In the genomic region with DNA sequence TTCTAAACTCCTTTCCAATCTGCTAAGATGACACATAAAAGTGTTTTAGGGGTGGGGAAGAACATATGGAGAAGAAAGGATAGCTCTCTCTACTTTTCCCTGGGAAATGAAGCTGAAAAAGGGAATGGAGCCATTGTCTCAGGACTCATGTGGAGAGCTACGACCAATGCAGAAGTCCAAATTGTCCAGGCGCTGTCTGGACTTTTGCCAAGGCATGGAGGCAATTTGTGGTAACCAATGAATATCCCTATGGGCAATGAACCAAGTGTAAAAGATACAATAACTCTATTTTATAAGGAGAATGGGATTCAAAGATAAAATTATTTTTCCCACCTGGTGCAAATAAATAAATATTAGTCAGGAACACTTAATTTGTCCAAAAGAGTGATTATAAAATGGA, we compare ENCODE assay signal across 17 cellular contexts.
"Had no signal": no experiment of that assay in that cellular context is flagged by ENCODE, and none has a peak within 500 bp of the region (broad histone marks: within the 10 kb centered on the region; RNA-seq: fewer than 3 reads in every experiment).

No MANE protein-coding gene starts in this region.

- H3K4me1 ChIP-seq: foreskin keratinocyte had no signal

- H3K4me3 ChIP-seq: coronary artery, lung, spleen, upper lobe of left lung had no signal

- H3K36me3 ChIP-seq: thoracic aorta had no signal

- H3K27me3 ChIP-seq: foreskin keratinocyte, spleen, upper lobe of left lung had no signal

- H3K9me3 ChIP-seq: spleen, thoracic aorta, upper lobe of left lung had no signal

- ATAC-seq: foreskin keratinocyte; left lobe of liver; natural killer cell; stimulated activated memory B cell treated with anti-CD40 and anti-IgM and Interleukin-4, amounts not matched to agents 10 μg/mL and 1 μg/mL and 100 μg/mL, for 72 hours had no signal

- DNase-seq: activated CD4-positive, alpha-beta T cell treated with anti-CD3 and anti-CD28 coated beads for 1 hour; activated CD8-positive, alpha-beta memory T cell treated with anti-CD3 and anti-CD28 coated beads for 24 hours; activated CD8-positive, alpha-beta memory T cell treated with anti-CD3 and anti-CD28 coated beads, Interleukin-2, amount 50 U/mL, for 48 hours; activated effector memory CD4-positive, alpha-beta T cell treated with Interleukin-2 at 50 U/mL for 16 hours; activated naive CD4-positive, alpha-beta T cell treated with anti-CD3 and anti-CD28 coated beads, Interleukin-2, amount 50 U/mL, for 16 hours; activated T-cell treated with anti-CD3 and anti-CD28 coated beads, Interleukin-2, amount 50 U/mL, for 48 hours; aorta; foreskin keratinocyte; natural killer cell; spleen; stimulated activated CD4-positive, alpha-beta T cell treated with anti-CD3 and anti-CD28 coated beads, Interleukin-4, amount 100 ng/mL, for 4 hours; upper lobe of left lung had no signal
